ENCODE assay signal across 8 cellular contexts in genomic region chr7:155533120-155533826, GRCh38. TPM values are rescaled to one million over a fixed set of nuclear protein-coding genes. Genes with fewer than 3 reads are reported as not detected.
A peak's percentile ranks its signal among the peaks of the same experiment; 100 is the strongest.
DNase-seq lines count a peak whose midpoint lies in the region; FAIRE-seq and TF ChIP-seq lines count a peak whose summit lies in the region.

No MANE protein-coding gene starts in this region.

- H2AK5ac ChIP-seq in H1 (ENCODE audit: low read depth, low read length) (no peak overlapping the region), neuronal stem cell (ENCODE audit: low read depth, low read length) (no peak overlapping the region)

- no peak overlapping the region for H3K23ac ChIP-seq in H1 (ENCODE audit: insufficient read length)
- peak overlapping the region; percentile 87 for H3K23ac ChIP-seq in neuronal stem cell (ENCODE audit: low read depth, low read length, poor library complexity)

- H3K79me2 ChIP-seq in DOHH2 (ENCODE audit: control insufficient read depth, low read length), result no peaks in the 10 kb centered on the region
- H3K79me2 ChIP-seq in H1 (ENCODE audit: control insufficient read depth in 1 of 2, insufficient read depth in 2 of 2, low read length in 2 of 2), result no peaks in the 10 kb centered on the region

- H4K5ac ChIP-seq in H1 (ENCODE audit: insufficient read length, low read depth, low read length), result no peak overlapping the region

- TF ChIP-seq EP300 in H1 (IDR thresholded peaks at IDR 0.05; ENCODE audit: borderline replicate concordance in 1 of 2, low read depth in 2 of 2, low read length in 2 of 2), result no peak

- H3K79me1 ChIP-seq in H1 (ENCODE audit: low read depth, low read length) (0 out of 2 replicates have a peak, but pooled peaks cover 2% of the 10 kb centered on the region), neuronal stem cell (ENCODE audit: low read depth, low read length) (no peaks in the 10 kb centered on the region)

- TF ChIP-seq RAD21 in H1 (IDR thresholded peaks at IDR 0.05 in 1 of 2, conservative IDR thresholded peaks at IDR 0.05 in 1 of 2; ENCODE audit: low read depth in 2 of 2, low read length in 2 of 2), result no peak

- no peak overlapping the region for H2BK120ac ChIP-seq in H1 (replicated peaks; ENCODE audit: low read depth, low read length)
- no peak overlapping the region for H2BK120ac ChIP-seq in neuronal stem cell (ENCODE audit: low read depth, low read length)

- H3K56ac ChIP-seq in H1 (replicated peaks; ENCODE audit: insufficient read length, low read depth, low read length), result no peak overlapping the region

- H3K9me3 ChIP-seq in DOHH2 (ENCODE audit: control insufficient read depth, insufficient read depth, low read length) (no peaks in the 10 kb centered on the region), H1 (ENCODE audit: insufficient read depth in 2 of 2, low read depth in 1 of 2, low read length in 1 of 2) (no peaks in the 10 kb centered on the region; a peak in 1 of 4 replicates), neuronal stem cell (replicated peaks in 1 of 2; ENCODE audit: control insufficient read depth in 2 of 2, insufficient read depth in 1 of 2, low read depth in 1 of 2, low read length in 2 of 2) (peaks cover 0 to 1% of the 10 kb centered on the region in 2 donors)

- H2BK5ac ChIP-seq in H1 (ENCODE audit: low read depth, low read length) (no peak overlapping the region), neuronal stem cell (ENCODE audit: low read length) (no peak overlapping the region)

- CTCF ChIA-PET in H1 (lab: Charles Lee; ENCODE audit: partially characterized antibody), result interaction anchor here (0.6 to 5.6 kb wide), 16 partner anchors 10 to 237 kb away, joined by 3 to 52 read pairs (median 4); partner anchors contain the start of gene CNPY1

- peak overlapping the region; percentile 45 for H3K4me2 ChIP-seq in DOHH2 (ENCODE audit: low read length)
- H3K4me2 ChIP-seq in H1 (ENCODE audit: insufficient read depth in 1 of 2, low read depth in 2 of 2, low read length in 2 of 2), result peak overlapping the region; percentile 60 to 82
- H3K4me2 ChIP-seq in neuronal stem cell (ENCODE audit: insufficient read depth, low read length, poor library complexity, severe bottlenecking), result peak overlapping the region; percentile 79

- FAIRE-seq in H1 (lab: Jason Lieb, UNC), result no peak

- H3K9ac ChIP-seq in H1 (replicated peaks in 1 of 4; ENCODE audit: extremely low read depth in 1 of 4, low read depth in 3 of 4, low read length in 3 of 4), result no peak overlapping the region
- H3K9ac ChIP-seq in neuronal stem cell (ENCODE audit: low read depth, low read length, poor library complexity), result peak overlapping the region; percentile 85

- H2BK15ac ChIP-seq in H1 (ENCODE audit: low read length) (no peak overlapping the region), neuronal stem cell (ENCODE audit: low read length) (no peak overlapping the region)

- no peak overlapping the region for H2BK20ac ChIP-seq in H1 (ENCODE audit: low read length)

- TF ChIP-seq POLR2A in H1 (IDR thresholded peaks at IDR 0.05; ENCODE audit: control extremely low read depth in 1 of 2, low read depth in 2 of 2, low read length in 2 of 2), result no peak

- POLR2A ChIA-PET in H1 (lab: Charles Lee; ENCODE audit: partially characterized antibody), result no interaction called here

- peaks cover 50% of the 10 kb centered on the region for H3K27me3 ChIP-seq in DOHH2 (ENCODE audit: control insufficient read depth, low read length)
- peaks cover 29 to 68% (median 58%) of the 10 kb centered on the region in 4 experiments for H3K27me3 ChIP-seq in H1 (replicated peaks in 1 of 4; ENCODE audit: control insufficient read depth in 3 of 4, extremely low read depth in 1 of 4, insufficient read depth in 3 of 4, low read length in 3 of 4)
- peaks cover 8 to 54% (median 9%) of the 10 kb centered on the region in 3 experiments for H3K27me3 ChIP-seq in neuronal stem cell (ENCODE audit: control insufficient read depth in 3 of 3, insufficient read depth in 3 of 3, low read depth in 1 of 3, low read length in 3 of 3)

- no peaks in the 10 kb centered on the region for H4K20me1 ChIP-seq in DOHH2 (ENCODE audit: control insufficient read depth, insufficient read depth, low read depth, low read length)
- H4K20me1 ChIP-seq in H1 (replicated peaks in 1 of 2; ENCODE audit: control insufficient read depth in 1 of 2, insufficient read depth in 2 of 2, low read length in 2 of 2), result peaks cover 2 to 10% of the 10 kb centered on the region in 2 experiments

- H3K14ac ChIP-seq in H1 (ENCODE audit: insufficient read length) (no peak overlapping the region), neuronal stem cell (ENCODE audit: low read length) (no peak overlapping the region)

- no peaks in the 10 kb centered on the region for H3K9me2 ChIP-seq in DOHH2 (replicated peaks; ENCODE audit: control insufficient read depth, low read length)

- H3F3A ChIP-seq in DOHH2 (ENCODE audit: control insufficient read depth, insufficient read depth), result no peaks in the 10 kb centered on the region

- H3K36me3 ChIP-seq in DOHH2 (ENCODE audit: control insufficient read depth, low read length), result no peaks in the 10 kb centered on the region
- H3K36me3 ChIP-seq in H1 (ENCODE audit: control insufficient read depth in 2 of 4, insufficient read depth in 4 of 4, low read length in 3 of 4), result no peaks in the 10 kb centered on the region
- peaks cover 0 to 3% of the 10 kb centered on the region in 2 donors for H3K36me3 ChIP-seq in neuronal stem cell (replicated peaks in 1 of 2; ENCODE audit: control insufficient read depth in 2 of 2, insufficient read depth in 2 of 2, low read length in 2 of 2)

- H4K91ac ChIP-seq in H1 (replicated peaks; ENCODE audit: insufficient read length, low read length) (no peak overlapping the region), neuronal stem cell (ENCODE audit: low read depth, low read length, poor library complexity) (no peak overlapping the region)

- WGBS in H1 (ENCODE audit: extremely low coverage in 1 of 2, insufficient coverage in 1 of 2, insufficient read length in 1 of 2, insufficient replicate concordance in 2 of 2, low coverage in 1 of 2, low lambda C conversion rate in 2 of 2, missing lambda C conversion rate in 1 of 2), 2 experiments, result 6% methylated on average over 57 of the region's 60 CpGs; no CpG with 5 or more reads in 1 of the 2 experiments
- no CpG with 5 or more reads among the region's 60 CpGs for WGBS in neuronal stem cell (ENCODE audit: extremely low coverage in 2 of 2, insufficient read length in 2 of 2, insufficient replicate concordance in 1 of 2), 2 donors

- H3K23me2 ChIP-seq in H1 (ENCODE audit: low read depth, low read length), result peaks cover 3% of the 10 kb centered on the region; the same call in 1 of the 2 replicates

- H3K4me1 ChIP-seq in DOHH2 (ENCODE audit: control insufficient read depth, low read length), result peaks cover 12% of the 10 kb centered on the region
- H3K4me1 ChIP-seq in H1 (replicated peaks in 1 of 4; ENCODE audit: control insufficient read depth in 3 of 4, insufficient read depth in 4 of 4, low read length in 3 of 4), result peaks cover 0 to 8% (median 7%) of the 10 kb centered on the region in 4 experiments; a peak in 5 of 7 replicates
- H3K4me1 ChIP-seq in neuronal stem cell (ENCODE audit: control insufficient read depth in 2 of 2, insufficient read depth in 1 of 2, low read depth in 1 of 2, low read length in 2 of 2), result peaks cover 16 to 33% of the 10 kb centered on the region in 2 donors

- H4K8ac ChIP-seq in H1 (ENCODE audit: extremely low read depth, insufficient read depth, low read length), result no peak overlapping the region
- H4K8ac ChIP-seq in neuronal stem cell (ENCODE audit: low read depth, low read length), result no peak overlapping the region

- 0 out of 2 replicates have a peak overlapping the region, but pooled peaks have one; percentile 27 for H2BK12ac ChIP-seq in H1 (ENCODE audit: low read depth, low read length)
- H2BK12ac ChIP-seq in neuronal stem cell (ENCODE audit: low read length), result no peak overlapping the region

- TF ChIP-seq CTCF in DOHH2 (IDR thresholded peaks at IDR 0.05; ENCODE audit: low read depth, low read length, poor library complexity, severe bottlenecking), result no peak
- no peak for TF ChIP-seq CTCF in H1 (IDR thresholded peaks at IDR 0.05; ENCODE audit: control extremely low read depth in 1 of 3, insufficient read depth in 1 of 3, low read depth in 1 of 3, low read length in 3 of 3)

- no peak overlapping the region for H3K27ac ChIP-seq in DOHH2 (ENCODE audit: low read depth, low read length)
- H3K27ac ChIP-seq in H1 (ENCODE audit: low read depth, low read length), result no peak overlapping the region
- no peak overlapping the region for H3K27ac ChIP-seq in neuronal stem cell (replicated peaks; ENCODE audit: low read length)

- H3K4ac ChIP-seq in H1 (replicated peaks; ENCODE audit: insufficient read length, low read depth, low read length) (no peak overlapping the region), neuronal stem cell (ENCODE audit: low read length) (no peak overlapping the region)

- DNase-seq in NCI-H1092 (lab: John Stamatoyannopoulos, UW), result peak; percentile 29
- peak in 1 of 2 experiments; percentile 71 for DNase-seq in H1 (ENCODE audit: low read depth in 1 of 2, low spot score in 2 of 2)
- DNase-seq in neuronal stem cell (ENCODE audit: low spot score), result peak; percentile 18
- DNase-seq in NCI-H524 treated with DMSO at 0.1 percent for 48 hours (lab: John Stamatoyannopoulos, UW), result no peak
- DNase-seq in SKM-1 (lab: John Stamatoyannopoulos, UW; ENCODE audit: unreplicated experiment), result no peak
- no peak for DNase-seq in Ammon's horn (ENCODE audit: low spot score)
- no peak for DNase-seq in DMS114 treated with DMSO at 0.1 percent for 48 hours (lab: John Stamatoyannopoulos, UW; ENCODE audit: unreplicated experiment)

- H3K18ac ChIP-seq in H1 (ENCODE audit: extremely low read depth, low read length) (no peak overlapping the region), neuronal stem cell (ENCODE audit: low read length) (peak overlapping the region; percentile 62)

- H2AFZ ChIP-seq in H1 (ENCODE audit: low read length), result no peak overlapping the region
- H2AFZ ChIP-seq in neuronal stem cell (ENCODE audit: low read length), result peak overlapping the region; percentile 91

- H3K4me3 ChIP-seq in DOHH2 (ENCODE audit: low read length) (no peak overlapping the region; the same call in 1 of the 2 replicates), H1 (ENCODE audit: extremely low read depth in 1 of 4, insufficient read depth in 2 of 4, low read depth in 3 of 4, low read length in 4 of 4) (peak overlapping the region; percentile 17 to 55 (median 26); a peak in 5 of 8 replicates), neuronal stem cell (ENCODE audit: low read length in 2 of 2) (peak overlapping the region; percentile 69 to 81)

RNA-seq across cellular contexts. Expression of gene CNPY1, which starts 13.1 kb away (rescaled TPM):
- not detected in 2 replicates for total RNA-seq in H1 (2021; fragmentation: NEBNext Ultra II Directional; extraction: Animal tissue kit (Norgen Biotek cat#: 25700))
- polyA plus RNA-seq in H1 (2011; rRNA removed), result not detected in 2 replicates
- not detected for polyA plus RNA-seq in H1 (2011; cell fraction: cytosol; rRNA removed)
- polyA plus RNA-seq in H1 (2011; cell fraction: nucleus; rRNA removed), result not detected
- polyA plus RNA-seq in H1 (2012, experiment 1 of 2), result not detected in 4 replicates
- not detected for polyA plus RNA-seq in H1 (2012, experiment 2 of 2)
- not detected for polyA plus RNA-seq in H1 (2013, experiment 1 of 2)
- polyA plus RNA-seq in H1 (2013, experiment 2 of 2), result not detected
- not detected in 2 replicates for polyA minus RNA-seq in H1 (2011; rRNA and poly(A)+ RNA removed)
- polyA minus RNA-seq in H1 (2011; cell fraction: cytosol; rRNA and poly(A)+ RNA removed), result not detected
- polyA minus RNA-seq in H1 (2011; cell fraction: nucleus; rRNA and poly(A)+ RNA removed), result 0.30 TPM
- polyA plus RNA-seq in neuronal stem cell (2013, experiment 1 of 2), result not detected
- polyA plus RNA-seq in neuronal stem cell (2013, experiment 2 of 2), result not detected

Comparison
In these comparisons a context has a peak if more than half of its experiments do, and no peak if none do; other contexts are left out.
1. DNase-seq: peak in NCI-H1092 (single experiment) and neuronal stem cell (single experiment); none in NCI-H524 treated with DMSO at 0.1 percent for 48 hours (single experiment), SKM-1 (single experiment), Ammon's horn (single experiment) and DMS114 treated with DMSO at 0.1 percent for 48 hours (single experiment).
2. Peak in every context shown above with its lines, with median percentiles within 50 percentile points of each other: H3K4me2 ChIP-seq.